In genomic region chrX:55815546-55815945, GRCh38 we compare ENCODE assay signal across 15 cellular contexts.
DNase-seq lines count a peak whose midpoint lies in the region; ATAC-seq and TF ChIP-seq lines count a peak whose summit lies in the region.
"Had no signal": no experiment of that assay in that cellular context is flagged by ENCODE, and none has a peak within 500 bp of the region (broad histone marks: within the 10 kb centered on the region; RNA-seq: fewer than 3 reads in every experiment).

No MANE protein-coding gene starts in this region.

- H3K4me1 ChIP-seq in PC-9 (replicated peaks; ENCODE audit: insufficient read depth): peaks cover 26% of the 10 kb centered on the region
- H3K4me1 ChIP-seq in suprapubic skin: peaks cover 2% of the 10 kb centered on the region
- H3K4me1 ChIP-seq: Caco-2 had no signal

- H3K27ac ChIP-seq in PC-9 (peak overlapping the region; percentile 49), suprapubic skin (no peak overlapping the region)
- H3K27ac ChIP-seq in CD4-positive, alpha-beta T cell (ENCODE audit: low read depth, low read length): no peak overlapping the region
- H3K27ac ChIP-seq: GM23248 had no signal

- peaks cover 2% of the 10 kb centered on the region for H3K9me3 Mint-ChIP-seq in CD4-positive, alpha-beta T cell
- H3K9me3 Mint-ChIP-seq: CD8-positive, alpha-beta T cell had no signal

- DNase-seq in Kasumi-1 (lab: John Stamatoyannopoulos, UW) (peak; percentile 8 to 9), PC-9 (peak in 1 of 2 experiments; percentile 53), kidney tubule cell (ENCODE audit: low spot score) (peak; percentile 14), renal cortical epithelial cell (ENCODE audit: low read depth) (peak; percentile 0), suprapubic skin (ENCODE audit: low spot score in 2 of 2) (no peak)
- DNase-seq in CD4-positive, alpha-beta T cell: no peak
- DNase-seq: C1 segment of cervical spinal cord; Caco-2; CD8-positive, alpha-beta T cell; DMS153; DND-41; GM23248; H7; HCEC 1CT had no signal

- H3K27me3 Mint-ChIP-seq in CD4-positive, alpha-beta T cell: no peaks in the 10 kb centered on the region

- POLR2A ChIA-PET in PC-9 (lab: Charles Lee; ENCODE audit: unreplicated experiment): no interaction called here
- POLR2A ChIA-PET in CD4-positive, alpha-beta T cell (lab: Charles Lee): no interaction called here

- no peaks in the 10 kb centered on the region for H4K20me1 ChIP-seq in PC-9 (ENCODE audit: insufficient read depth)

- H3K36me3 Mint-ChIP-seq in CD4-positive, alpha-beta T cell (ENCODE audit: low read depth): no peaks in the 10 kb centered on the region
- H3K36me3 Mint-ChIP-seq: CD8-positive, alpha-beta T cell had no signal

- no peaks in the 10 kb centered on the region for H3K4me1 Mint-ChIP-seq in CD4-positive, alpha-beta T cell (ENCODE audit: low read depth)

- intact Hi-C loops in PC-9 (cut with micrococcal nuclease; ENCODE audit: unreplicated experiment): loop anchor here (10.0 kb wide), 1 partner anchor 209 kb away; no protein-coding TSS in a partner anchor
- intact Hi-C loops in CD4-positive, alpha-beta T cell (cut with DNase I, micrococcal nuclease): no loop called here

- no peaks in the 10 kb centered on the region for H3F3A ChIP-seq in PC-9 (ENCODE audit: insufficient read depth, low read depth)

- TF ChIP-seq CTCF in PC-9 (conservative IDR thresholded peaks at IDR 0.05): no peak
- no peak for TF ChIP-seq CTCF in CD4-positive, alpha-beta T cell (IDR thresholded peaks at IDR 0.05)
- TF ChIP-seq CTCF in suprapubic skin (IDR thresholded peaks at IDR 0.05): no peak

- CTCF ChIA-PET in PC-9 (lab: Charles Lee): no interaction called here
- CTCF ChIA-PET in CD4-positive, alpha-beta T cell (lab: Charles Lee): interaction anchor here (1.3 kb wide), 1 partner anchor 11 kb away, joined by 5 read pairs; no protein-coding TSS in a partner anchor

- H3K27ac Mint-ChIP-seq in CD4-positive, alpha-beta T cell: no peak overlapping the region
- H3K27ac Mint-ChIP-seq: CD8-positive, alpha-beta T cell had no signal

- no peak overlapping the region for H3K4me3 ChIP-seq in PC-9
- no peak overlapping the region for H3K4me3 ChIP-seq in suprapubic skin
- H3K4me3 ChIP-seq: GM23248 had no signal

- no peak for ATAC-seq in CD4-positive, alpha-beta T cell (ENCODE audit: poor library complexity)
- ATAC-seq in HG03571 (IDR thresholded peaks at IDR 0.05; ENCODE audit: unreplicated experiment): no peak
- ATAC-seq: CD8-positive, alpha-beta T cell had no signal

- H2AFZ ChIP-seq in PC-9: peak overlapping the region; percentile 70; the same call in 1 of the 2 replicates
- H2AFZ ChIP-seq: GM23248 had no signal

- H3K4me2 ChIP-seq in PC-9: peak overlapping the region; percentile 34

- H3K36me3 ChIP-seq in PC-9 (ENCODE audit: low read depth) (no peaks in the 10 kb centered on the region), suprapubic skin (no peaks in the 10 kb centered on the region)

- H3K4me3 Mint-ChIP-seq in CD4-positive, alpha-beta T cell: no peak overlapping the region
- H3K4me3 Mint-ChIP-seq: CD8-positive, alpha-beta T cell had no signal

- H3K9me3 ChIP-seq in PC-9 (ENCODE audit: insufficient read depth, low read depth) (no peaks in the 10 kb centered on the region), suprapubic skin (no peaks in the 10 kb centered on the region)
- no peaks in the 10 kb centered on the region for H3K9me3 ChIP-seq in CD4-positive, alpha-beta T cell (ENCODE audit: control insufficient read depth, low read length)
- H3K9me3 ChIP-seq: Caco-2 had no signal

- BruUV-seq in PC-9 (replicated peaks; lab: Mats Ljungman, UMichigan): no TSS peak

- TF ChIP-seq EP300 in suprapubic skin (IDR thresholded peaks at IDR 0.05): no peak

- no peaks in the 10 kb centered on the region for H3K27me3 ChIP-seq in PC-9 (ENCODE audit: insufficient read depth, low read depth)
- no peaks in the 10 kb centered on the region for H3K27me3 ChIP-seq in CD4-positive, alpha-beta T cell (ENCODE audit: control insufficient read depth, insufficient read depth, low read length)
- no peaks in the 10 kb centered on the region for H3K27me3 ChIP-seq in suprapubic skin

- no peak for TF ChIP-seq POLR2A in suprapubic skin (IDR thresholded peaks at IDR 0.05)

- H3K9me2 ChIP-seq in PC-9 (ENCODE audit: insufficient read depth): no peaks in the 10 kb centered on the region

- no peaks in the 10 kb centered on the region for H3K79me2 ChIP-seq in PC-9 (ENCODE audit: low read depth)

Comparison
In these comparisons a context has a peak if more than half of its experiments do, and no peak if none do; other contexts are left out.
1. DNase-seq: peak in Kasumi-1 (2 of 2), kidney tubule cell (single experiment) and renal cortical epithelial cell (single experiment); none in CD4-positive, alpha-beta T cell (0 of 10) and suprapubic skin (0 of 2).